ENCODE assay signal across 21 cellular contexts in the genomic region with DNA sequence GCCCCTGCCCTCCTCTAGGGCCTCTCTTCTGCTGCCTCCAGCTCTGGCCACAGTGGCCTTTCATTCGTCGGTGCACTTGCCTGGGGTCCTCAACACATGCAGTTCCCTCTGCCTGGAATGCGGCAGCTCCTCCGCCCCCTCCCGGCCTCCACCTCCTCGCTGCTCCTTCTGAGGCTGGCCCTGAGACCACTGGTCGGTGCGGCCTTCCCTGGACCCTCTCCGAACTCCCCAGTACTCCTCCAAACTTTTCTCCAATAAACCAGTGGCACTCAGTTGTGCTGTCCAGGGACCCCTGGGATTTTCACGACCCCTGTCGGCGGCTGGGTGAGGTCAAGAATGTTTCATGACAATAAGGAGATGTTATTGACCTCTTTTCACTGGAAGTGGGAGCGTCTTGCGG. TPM values are rescaled to one million over a fixed set of nuclear protein-coding genes. Genes with fewer than 3 reads are reported as not detected.
DNase-seq lines count a peak whose midpoint lies in the region; ATAC-seq and TF ChIP-seq lines count a peak whose summit lies in the region.
"Had no signal": no experiment of that assay in that cellular context is flagged by ENCODE, and none has a peak within 500 bp of the region (broad histone marks: within the 10 kb centered on the region; RNA-seq: fewer than 3 reads in every experiment).

No MANE protein-coding gene starts in this region.

- H3K4me1 ChIP-seq in GM23338 (ENCODE audit: insufficient read depth): peaks cover 6% of the 10 kb centered on the region; the same call in 1 of the 2 replicates
- no peaks in the 10 kb centered on the region for H3K4me1 ChIP-seq in iPS-18a (ENCODE audit: control insufficient read depth, low read depth, low read length)
- no peaks in the 10 kb centered on the region for H3K4me1 ChIP-seq in neuronal stem cell (ENCODE audit: control insufficient read depth in 2 of 2, insufficient read depth in 1 of 2, low read depth in 1 of 2, low read length in 2 of 2)
- no peaks in the 10 kb centered on the region for H3K4me1 ChIP-seq in breast epithelium
- H3K4me1 ChIP-seq: A549, BLaER1 had no signal

- H3K36me3 Mint-ChIP-seq in GM23338 (ENCODE audit: low read depth) (peaks cover 14% of the 10 kb centered on the region), WTC11 (peaks cover 15% of the 10 kb centered on the region)

- H3K79me2 ChIP-seq in GM23338 (replicated peaks; ENCODE audit: insufficient read depth): no peaks in the 10 kb centered on the region

- H3K27ac Mint-ChIP-seq in GM23338: no peak overlapping the region
- H3K27ac Mint-ChIP-seq in WTC11: peak overlapping the region; percentile 34; the same call in 1 of the 2 replicates
- H3K27ac Mint-ChIP-seq: CD4-positive, alpha-beta memory T cell had no signal

- H3K18ac ChIP-seq in neuronal stem cell (ENCODE audit: low read length): peak overlapping the region; percentile 17

- H3K4me2 ChIP-seq in GM23338 (peak overlapping the region; percentile 75), neuronal stem cell (ENCODE audit: insufficient read depth, low read length, poor library complexity, severe bottlenecking) (no peak overlapping the region)
- H3K4me2 ChIP-seq: BLaER1, KMS-11 had no signal

- no peaks in the 10 kb centered on the region for H3K79me1 ChIP-seq in neuronal stem cell (ENCODE audit: low read depth, low read length)

- H3K14ac ChIP-seq in neuronal stem cell (ENCODE audit: low read length): no peak overlapping the region

- H2AK5ac ChIP-seq in neuronal stem cell (ENCODE audit: low read depth, low read length): no peak overlapping the region

- peak; percentile 58 for DNase-seq in GM23338 (ENCODE audit: low spot score)
- peak; percentile 51 for DNase-seq in WTC11 (ENCODE audit: low spot score)
- no peak for DNase-seq in neuronal stem cell (ENCODE audit: low spot score)
- no peak for DNase-seq in breast epithelium (ENCODE audit: low spot score in 2 of 2)
- DNase-seq in Ammon's horn (ENCODE audit: low spot score): no peak
- DNase-seq: Calu3; CD4-positive, alpha-beta memory T cell; NCI-H1417 treated with DMSO at 0.1 percent for 48 hours; NCI-H187 treated with DMSO at 0.1 percent for 48 hours; NCI-H2227 treated with DMSO at 0.1 percent for 48 hours; NCI-H510A treated with DMSO at 0.1 percent for 48 hours; NCI-H774; OCI-M1; Right ventricle myocardium superior had no signal

- no peak overlapping the region for H4K91ac ChIP-seq in neuronal stem cell (ENCODE audit: low read depth, low read length, poor library complexity)

- peak; percentile 17 to 29; a peak in 2 of 4 replicates for TF ChIP-seq CTCF in GM23338 (conservative IDR thresholded peaks at IDR 0.05; ENCODE audit: low read depth in 2 of 2)
- no peak for TF ChIP-seq CTCF in WTC11 (IDR thresholded peaks at IDR 0.05)
- TF ChIP-seq CTCF in breast epithelium (IDR thresholded peaks at IDR 0.05): no peak

- H3K9me3 ChIP-seq in iPS-18a (ENCODE audit: control insufficient read depth, low read depth, low read length) (no peaks in the 10 kb centered on the region), neuronal stem cell (replicated peaks in 1 of 2; ENCODE audit: control insufficient read depth in 2 of 2, insufficient read depth in 1 of 2, low read depth in 1 of 2, low read length in 2 of 2) (no peaks in the 10 kb centered on the region), breast epithelium (no peaks in the 10 kb centered on the region)
- H3K9me3 ChIP-seq: A549, BLaER1, SK-N-SH had no signal

- no peak overlapping the region; the same call in 1 of the 2 replicates for H2AFZ ChIP-seq in GM23338
- peak overlapping the region; percentile 56 for H2AFZ ChIP-seq in neuronal stem cell (ENCODE audit: low read length)

- no peak overlapping the region for H2BK12ac ChIP-seq in neuronal stem cell (ENCODE audit: low read length)

- intact Hi-C loops in breast epithelium (cut with DNase I; ENCODE audit: low total_unique reads): no loop called here

- H3K4me3 ChIP-seq in GM23338 (peak overlapping the region; percentile 72), iPS-18a (ENCODE audit: low read length) (peak overlapping the region; percentile 55), neuronal stem cell (ENCODE audit: low read length in 2 of 2) (no peak overlapping the region), breast epithelium (no peak overlapping the region)
- H3K4me3 ChIP-seq: BLaER1 had no signal

- peaks cover 23% of the 10 kb centered on the region for H3K4me1 Mint-ChIP-seq in GM23338
- peaks cover 26% of the 10 kb centered on the region for H3K4me1 Mint-ChIP-seq in WTC11

- H2BK5ac ChIP-seq in neuronal stem cell (ENCODE audit: low read length): peak overlapping the region; percentile 66

- no peak overlapping the region for H3K9ac ChIP-seq in iPS-18a (ENCODE audit: low read length)
- H3K9ac ChIP-seq in neuronal stem cell (ENCODE audit: low read depth, low read length, poor library complexity): no peak overlapping the region
- H3K9ac ChIP-seq: BLaER1, KMS-11, SK-N-SH had no signal

- H3K27me3 ChIP-seq in GM23338 (ENCODE audit: insufficient read depth): peaks cover 13% of the 10 kb centered on the region; the same call in 1 of the 2 replicates
- peaks cover 10% of the 10 kb centered on the region for H3K27me3 ChIP-seq in iPS-18a (ENCODE audit: control insufficient read depth, insufficient read depth, low read length)
- H3K27me3 ChIP-seq in neuronal stem cell (ENCODE audit: control insufficient read depth in 3 of 3, insufficient read depth in 3 of 3, low read depth in 1 of 3, low read length in 3 of 3): no peaks in the 10 kb centered on the region
- H3K27me3 ChIP-seq in breast epithelium: no peaks in the 10 kb centered on the region
- H3K27me3 ChIP-seq: BLaER1 had no signal

- no peak overlapping the region for H2BK15ac ChIP-seq in neuronal stem cell (ENCODE audit: low read length)

- peak overlapping the region; percentile 43 for H4K8ac ChIP-seq in neuronal stem cell (ENCODE audit: low read depth, low read length)

- no peaks in the 10 kb centered on the region for H3K9me2 ChIP-seq in GM23338 (ENCODE audit: insufficient read depth)
- H3K9me2 ChIP-seq: SK-N-SH had no signal

- no CpG with 5 or more reads among the region's 14 CpGs for WGBS in neuronal stem cell (ENCODE audit: extremely low coverage in 2 of 2, insufficient read length in 2 of 2, insufficient replicate concordance in 1 of 2), 2 donors

- no peak for TF ChIP-seq POLR2A in breast epithelium (IDR thresholded peaks at IDR 0.05)

- no peaks in the 10 kb centered on the region for H3F3A ChIP-seq in GM23338 (replicated peaks; ENCODE audit: low read depth)

- H3K4ac ChIP-seq in neuronal stem cell (ENCODE audit: low read length): no peak overlapping the region

- peak overlapping the region; percentile 59 for H3K4me3 Mint-ChIP-seq in GM23338
- peak overlapping the region; percentile 56 for H3K4me3 Mint-ChIP-seq in WTC11
- H3K4me3 Mint-ChIP-seq: CD4-positive, alpha-beta memory T cell had no signal

- no peaks in the 10 kb centered on the region; the same call in 2 of the 3 replicates for H3K9me3 Mint-ChIP-seq in GM23338
- H3K9me3 Mint-ChIP-seq in WTC11: peaks cover 11% of the 10 kb centered on the region
- H3K9me3 Mint-ChIP-seq: CD4-positive, alpha-beta memory T cell had no signal

- no peak overlapping the region for H2BK120ac ChIP-seq in neuronal stem cell (ENCODE audit: low read depth, low read length)

- peak; percentile 82 for ATAC-seq in GM23338
- ATAC-seq in WTC11: peak; percentile 82
- no peak for ATAC-seq in HG02623 (IDR thresholded peaks at IDR 0.05; ENCODE audit: unreplicated experiment)
- ATAC-seq in HG02763 (IDR thresholded peaks at IDR 0.05; ENCODE audit: unreplicated experiment): no peak

- no peak overlapping the region for H3K23ac ChIP-seq in neuronal stem cell (ENCODE audit: low read depth, low read length, poor library complexity)

- CTCF ChIA-PET in WTC11 (lab: Charles Lee): interaction anchor here (0.6 to 2.3 kb wide), 3 partner anchors 8 to 243 kb away, joined by 3 to 17 read pairs (median 3); no protein-coding TSS in a partner anchor

- POLR2A ChIA-PET in WTC11 (lab: Charles Lee): interaction anchor here (0.7 kb wide), 1 partner anchor 53 kb away, joined by 3 read pairs; no protein-coding TSS in a partner anchor

- peaks cover 8% of the 10 kb centered on the region for H3K27me3 Mint-ChIP-seq in GM23338 (ENCODE audit: insufficient read depth, low read depth, poor library complexity)
- peaks cover 27% of the 10 kb centered on the region for H3K27me3 Mint-ChIP-seq in WTC11 (ENCODE audit: low read depth)

- H3K36me3 ChIP-seq in GM23338 (ENCODE audit: insufficient read depth) (no peaks in the 10 kb centered on the region), iPS-18a (ENCODE audit: control insufficient read depth, low read depth, low read length) (peaks cover 10% of the 10 kb centered on the region), neuronal stem cell (replicated peaks in 1 of 2; ENCODE audit: control insufficient read depth in 2 of 2, insufficient read depth in 2 of 2, low read length in 2 of 2) (peaks cover 3 to 18% of the 10 kb centered on the region in 2 donors), breast epithelium (no peaks in the 10 kb centered on the region)

- no peaks in the 10 kb centered on the region for H4K20me1 ChIP-seq in GM23338 (replicated peaks; ENCODE audit: insufficient read depth)
- H4K20me1 ChIP-seq: BLaER1 had no signal

- H3K27ac ChIP-seq in GM23338 (ENCODE audit: low read depth): no peak overlapping the region
- no peak overlapping the region for H3K27ac ChIP-seq in iPS-18a (ENCODE audit: low read length)
- no peak overlapping the region for H3K27ac ChIP-seq in neuronal stem cell (replicated peaks; ENCODE audit: low read length)
- no peak overlapping the region for H3K27ac ChIP-seq in breast epithelium
- H3K27ac ChIP-seq: BLaER1, KMS-11 had no signal

TF ChIP-seq in GM23338, 12 proteins besides CTCF, POLR2A, EP300 and RAD21 (continues in another document):
- no peak for TF ChIP-seq CREB1 (CRISPR knock-in tag; IDR thresholded peaks at IDR 0.05; ENCODE audit: low read depth)

TF ChIP-seq in WTC11, 78 proteins besides CTCF, POLR2A, EP300 and RAD21 (continues in another document):
- no peak for TF ChIP-seq GABPB1 (CRISPR knock-in tag; IDR thresholded peaks at IDR 0.05)
- no peak for TF ChIP-seq ZNF423 (CRISPR knock-in tag; IDR thresholded peaks at IDR 0.05)
- no peak for TF ChIP-seq ZNF317 (CRISPR knock-in tag; IDR thresholded peaks at IDR 0.05; ENCODE audit: borderline replicate concordance, low read depth)
- TF ChIP-seq TP53 (CRISPR knock-in tag; IDR thresholded peaks at IDR 0.05): no peak
- no peak for TF ChIP-seq IRF2 (CRISPR knock-in tag; IDR thresholded peaks at IDR 0.05; ENCODE audit: borderline replicate concordance, low read depth)
- no peak for TF ChIP-seq SMAD3 (CRISPR knock-in tag; IDR thresholded peaks at IDR 0.05; ENCODE audit: borderline replicate concordance)

RNA-seq across cellular contexts. Expression of a gene that starts 53.5 kb away (rescaled TPM):
- 37.1 and 37.7 TPM in 2 replicates for total RNA-seq in GM23338 (2014; rRNA removed; shearing (Covaris generic))
- 22.1 and 26.4 TPM in 2 replicates for polyA plus RNA-seq in GM23338 (2016; fragmentation: Nextera tagmentation; extraction: Ambion mirVana)
- total RNA-seq in WTC11 (2021) (31.7 to 37.7 TPM (median 31.9 TPM) in 3 replicates), breast epithelium (10 to 100 TPM; 12.6 to 18.4 (median 17.3) TPM)
- polyA plus RNA-seq in neuronal stem cell (2013, experiment 1 of 2): 17.2 TPM
- 16.7 TPM for polyA plus RNA-seq in neuronal stem cell (2013, experiment 2 of 2)

Comparison
In these comparisons a context has a peak if more than half of its experiments do, and no peak if none do; other contexts are left out.
1. ATAC-seq: peak in GM23338 (single experiment) and WTC11 (single experiment); none in HG02623 (single experiment) and HG02763 (single experiment).
2. DNase-seq: peak in GM23338 (single experiment) and WTC11 (single experiment); none in neuronal stem cell (single experiment), breast epithelium (0 of 2) and Ammon's horn (single experiment).
3. H3K4me3 ChIP-seq: peak in GM23338 (single experiment) and iPS-18a (single experiment); none in neuronal stem cell (0 of 2) and breast epithelium (0 of 3).
4. CTCF ChIP-seq: peak in GM23338 (2 of 2); none in WTC11 (single experiment) and breast epithelium (0 of 3).